ENCODE assay signal across 20 cellular contexts in genomic region chr13:51181752-51182383, GRCh38. TPM values are rescaled to one million over a fixed set of nuclear protein-coding genes. Genes with fewer than 3 reads are reported as not detected.
"Had no signal": no experiment of that assay in that cellular context is flagged by ENCODE, and none has a peak within 500 bp of the region (broad histone marks: within the 10 kb centered on the region; RNA-seq: fewer than 3 reads in every experiment).

No MANE protein-coding gene starts in this region.

- DNase-seq: KBM-7, NCI-H1092, NCI-H1105 treated with DMSO at 0.1 percent for 48 hours, NCI-H1417 treated with DMSO at 0.1 percent for 48 hours, NCI-H187, NCI-H2029, NCI-H2081 treated with DMSO at 0.1 percent for 48 hours, NCI-H2171, NCI-H226, NCI-H510A, NCI-H524 treated with DMSO at 0.1 percent for 48 hours, NCI-H69, NCI-H774, Right ventricle myocardium superior, RPMI8226, SIG-M5 had no signal

- H3K9me3 ChIP-seq: SJSA1 had no signal

- H3K36me3 ChIP-seq: SJSA1 had no signal

- H3K4me3 ChIP-seq: SJSA1, SK-N-MC had no signal

- H3K27ac ChIP-seq: HL-60, SJSA1, SK-N-MC had no signal

- H3K4me1 ChIP-seq: SJSA1 had no signal

RNA-seq across cellular contexts. Expression of gene FAM124A, which starts 40.3 kb away (rescaled TPM):
- total RNA-seq: LHCN-M2 had no signal
